In genomic region chr3:142828703-142829304, GRCh38 we compare ENCODE assay signal across 1 cellular context.
TF ChIP-seq lines count a peak whose summit lies in the region.

No MANE protein-coding gene starts in this region.

TF ChIP-seq in HepG2, 621 proteins besides CTCF, POLR2A, EP300 and RAD21 (continued from another document and continues in another):
- TF ChIP-seq NFAT5 (CRISPR knock-in tag; IDR thresholded peaks at IDR 0.05) (no peak), ZNF331 (CRISPR knock-in tag; IDR thresholded peaks at IDR 0.05) (peak; percentile 57; the same call in 1 of the 2 replicates), MZF1 (CRISPR knock-in tag; IDR thresholded peaks at IDR 0.05; ENCODE audit: borderline replicate concordance) (no peak), SIX1 (CRISPR knock-in tag; IDR thresholded peaks at IDR 0.05; ENCODE audit: borderline replicate concordance) (0 out of 2 replicates have a peak, but pooled peaks have one; percentile 46), ELF4 (CRISPR knock-in tag; IDR thresholded peaks at IDR 0.05; ENCODE audit: borderline replicate concordance) (no peak), NR2F2 (IDR thresholded peaks at IDR 0.05; ENCODE audit: borderline replicate concordance, low read depth) (no peak), RXRB (CRISPR knock-in tag; IDR thresholded peaks at IDR 0.05; ENCODE audit: borderline replicate concordance) (peak; percentile 43; the same call in 1 of the 2 replicates), ZNF704 (CRISPR knock-in tag; IDR thresholded peaks at IDR 0.05; ENCODE audit: borderline replicate concordance) (no peak), ZNF44 (CRISPR knock-in tag; IDR thresholded peaks at IDR 0.05) (0 out of 2 replicates have a peak, but pooled peaks have one; percentile 41), ZNF350 (CRISPR knock-in tag; IDR thresholded peaks at IDR 0.05; ENCODE audit: borderline replicate concordance, low read depth) (no peak), MED1 (CRISPR knock-in tag; IDR thresholded peaks at IDR 0.05) (peak; percentile 29; the same call in 1 of the 2 replicates), ZNF577 (CRISPR knock-in tag; IDR thresholded peaks at IDR 0.05; ENCODE audit: borderline replicate concordance, low read depth) (no peak), KMT2B (CRISPR knock-in tag; IDR thresholded peaks at IDR 0.05) (peak; percentile 26; the same call in 1 of the 2 replicates), ZFP41 (CRISPR knock-in tag; IDR thresholded peaks at IDR 0.05; ENCODE audit: borderline replicate concordance) (no peak), KLF16 (CRISPR knock-in tag; IDR thresholded peaks at IDR 0.05) (0 out of 4 replicates have a peak, but pooled peaks of 1 of the 2 experiments have one; percentile 24), RXRA (CRISPR knock-in tag; IDR thresholded peaks at IDR 0.05) (no peak), SP140L (CRISPR knock-in tag; IDR thresholded peaks at IDR 0.05; ENCODE audit: borderline replicate concordance) (no peak; the same call in 1 of the 2 replicates), PAXIP1 (CRISPR knock-in tag; conservative IDR thresholded peaks at IDR 0.05) (0 out of 2 replicates have a peak, but pooled peaks have one; percentile 16), THRA (CRISPR knock-in tag; IDR thresholded peaks at IDR 0.05; ENCODE audit: borderline replicate concordance) (0 out of 2 replicates have a peak, but pooled peaks have one; percentile 57), SYNCRIP (IDR thresholded peaks at IDR 0.05; ENCODE audit: insufficient read depth, low read depth, low read length) (no peak), ZEB1 (IDR thresholded peaks at IDR 0.05; ENCODE audit: insufficient replicate concordance, low read depth) (no peak), IKZF5 (CRISPR knock-in tag; IDR thresholded peaks at IDR 0.05) (peak; percentile 55; the same call in 1 of the 2 replicates), TBX3 (IDR thresholded peaks at IDR 0.05; ENCODE audit: borderline replicate concordance) (no peak), ZNF124 (CRISPR knock-in tag; IDR thresholded peaks at IDR 0.05) (no peak), ZNF580 (CRISPR knock-in tag; IDR thresholded peaks at IDR 0.05; ENCODE audit: borderline replicate concordance, low read depth) (peak; percentile 80; the same call in 1 of the 2 replicates), HMGXB4 (CRISPR knock-in tag; IDR thresholded peaks at IDR 0.05; ENCODE audit: borderline replicate concordance in 1 of 2, low read depth in 1 of 2) (peak; percentile 59 to 64; a peak in 3 of 4 replicates), ZUFSP (CRISPR knock-in tag; IDR thresholded peaks at IDR 0.05; ENCODE audit: borderline replicate concordance) (no peak), KDM2A (CRISPR knock-in tag; IDR thresholded peaks at IDR 0.05; ENCODE audit: borderline replicate concordance, low read depth) (peak; percentile 61), ZNF781 (CRISPR knock-in tag; IDR thresholded peaks at IDR 0.05; ENCODE audit: borderline replicate concordance, not compliant biosample characterization) (peak; percentile 47), ZNF224 (CRISPR knock-in tag; IDR thresholded peaks at IDR 0.05) (no peak), ZNF383 (CRISPR knock-in tag; IDR thresholded peaks at IDR 0.05; ENCODE audit: borderline replicate concordance) (no peak), POLR2G (IDR thresholded peaks at IDR 0.05; ENCODE audit: low read depth, low read length) (no peak), ZNF879 (CRISPR knock-in tag; IDR thresholded peaks at IDR 0.05) (no peak), ZNF768 (CRISPR knock-in tag; IDR thresholded peaks at IDR 0.05) (no peak), TEAD3 (CRISPR knock-in tag; optimal IDR thresholded peaks at IDR 0.05; ENCODE audit: borderline replicate concordance) (peak; percentile 71), ZNF691 (CRISPR knock-in tag; IDR thresholded peaks at IDR 0.05; ENCODE audit: borderline replicate concordance, low read depth) (no peak), REXO4 (CRISPR knock-in tag; IDR thresholded peaks at IDR 0.05; ENCODE audit: borderline replicate concordance) (no peak), ZNF326 (CRISPR knock-in tag; IDR thresholded peaks at IDR 0.05; ENCODE audit: borderline replicate concordance) (no peak)
